Comparison of ENCODE assay signal across 2 cellular contexts in the genomic region with DNA sequence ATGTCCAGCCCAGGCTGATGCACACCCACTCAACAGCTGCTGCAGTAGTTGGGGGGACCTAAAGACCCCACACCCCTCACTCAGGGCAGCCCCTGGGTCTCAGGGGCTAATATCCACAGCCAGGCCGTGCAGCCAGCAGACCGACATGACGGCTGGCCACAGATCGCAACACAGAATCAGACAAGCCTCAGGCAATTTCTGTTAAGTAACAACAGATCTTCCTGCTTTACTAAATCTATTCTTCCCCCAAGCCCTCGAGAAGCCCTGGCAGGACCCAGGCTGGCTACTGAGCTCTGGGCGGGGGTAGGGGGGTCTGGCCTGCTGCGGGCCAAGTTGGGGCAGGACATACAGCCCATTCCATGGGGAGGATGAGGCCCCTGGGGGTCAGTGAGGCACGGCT.
TF ChIP-seq lines count a peak whose summit lies in the region.

No MANE protein-coding gene starts in this region.

TF ChIP-seq in SK-N-SH, 30 proteins besides CTCF, POLR2A, EP300 and RAD21:
- TF ChIP-seq, protein P1, sequence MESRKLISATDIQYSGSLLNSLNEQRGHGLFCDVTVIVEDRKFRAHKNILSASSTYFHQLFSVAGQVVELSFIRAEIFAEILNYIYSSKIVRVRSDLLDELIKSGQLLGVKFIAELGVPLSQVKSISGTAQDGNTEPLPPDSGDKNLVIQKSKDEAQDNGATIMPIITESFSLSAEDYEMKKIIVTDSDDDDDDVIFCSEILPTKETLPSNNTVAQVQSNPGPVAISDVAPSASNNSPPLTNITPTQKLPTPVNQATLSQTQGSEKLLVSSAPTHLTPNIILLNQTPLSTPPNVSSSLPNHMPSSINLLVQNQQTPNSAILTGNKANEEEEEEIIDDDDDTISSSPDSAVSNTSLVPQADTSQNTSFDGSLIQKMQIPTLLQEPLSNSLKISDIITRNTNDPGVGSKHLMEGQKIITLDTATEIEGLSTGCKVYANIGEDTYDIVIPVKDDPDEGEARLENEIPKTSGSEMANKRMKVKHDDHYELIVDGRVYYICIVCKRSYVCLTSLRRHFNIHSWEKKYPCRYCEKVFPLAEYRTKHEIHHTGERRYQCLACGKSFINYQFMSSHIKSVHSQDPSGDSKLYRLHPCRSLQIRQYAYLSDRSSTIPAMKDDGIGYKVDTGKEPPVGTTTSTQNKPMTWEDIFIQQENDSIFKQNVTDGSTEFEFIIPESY (IDR thresholded peaks at IDR 0.05; ENCODE audit: borderline replicate concordance, low read depth), result no peak
- peak; percentile 34 for TF ChIP-seq CHD2 (IDR thresholded peaks at IDR 0.05; ENCODE audit: low read length, partially characterized antibody)
- TF ChIP-seq EZH2phosphoT487 (IDR thresholded peaks at IDR 0.05; ENCODE audit: borderline replicate concordance, low read depth), result no peak
- peak; percentile 31; the same call in 1 of the 2 replicates for TF ChIP-seq RCOR1 (IDR thresholded peaks at IDR 0.05; ENCODE audit: low read length)
- TF ChIP-seq MXI1 (IDR thresholded peaks at IDR 0.05; ENCODE audit: low read depth, low read length), result peak; percentile 13; the same call in 1 of the 2 replicates
- peak; percentile 60; the same call in 1 of the 2 replicates for TF ChIP-seq FOXJ3 (CRISPR knock-in tag; IDR thresholded peaks at IDR 0.05)

TF ChIP-seq in SK-N-SH treated with all-trans-retinoic acid at 6 μM for 48 hours, 23 proteins besides CTCF, POLR2A, EP300 and RAD21 (continued from another document):
- TF ChIP-seq OSR1 (CRISPR knock-in tag; IDR thresholded peaks at IDR 0.05) (no peak), BACH2 (CRISPR knock-in tag; IDR thresholded peaks at IDR 0.05; ENCODE audit: borderline replicate concordance) (no peak), ISL1 (CRISPR knock-in tag; IDR thresholded peaks at IDR 0.05) (no peak), ZFP30 (CRISPR knock-in tag; IDR thresholded peaks at IDR 0.05) (no peak), CREB5 (CRISPR knock-in tag; IDR thresholded peaks at IDR 0.05; ENCODE audit: low read depth) (no peak)
TF ChIP-seq in SK-N-SH treated with all-trans-retinoic acid at 6 μM for 48 hours: peak in this region for 0.
